Comparison of ENCODE assay signal across 2 cellular contexts in genomic region chr1:78003070-78003751, GRCh38.
TF ChIP-seq lines count a peak whose summit lies in the region.

No MANE protein-coding gene starts in this region.

TF ChIP-seq in HepG2, 621 proteins besides CTCF, POLR2A, EP300 and RAD21:
- no peak for TF ChIP-seq ZSCAN9 (CRISPR knock-in tag; IDR thresholded peaks at IDR 0.05; ENCODE audit: borderline replicate concordance)
- TF ChIP-seq MED13 (CRISPR knock-in tag; IDR thresholded peaks at IDR 0.05) = no peak
- TF ChIP-seq SOX13 (IDR thresholded peaks at IDR 0.05) = no peak
- TF ChIP-seq SOX13 (CRISPR knock-in tag; conservative IDR thresholded peaks at IDR 0.05 in 1 of 2, IDR thresholded peaks at IDR 0.05 in 1 of 2) = no peak
- no peak for TF ChIP-seq ZNF350 (CRISPR knock-in tag; IDR thresholded peaks at IDR 0.05; ENCODE audit: borderline replicate concordance, low read depth)
- TF ChIP-seq NRL (CRISPR knock-in tag; IDR thresholded peaks at IDR 0.05; ENCODE audit: borderline replicate concordance) = no peak
- TF ChIP-seq GATAD1 (CRISPR knock-in tag; IDR thresholded peaks at IDR 0.05) = no peak
- no peak for TF ChIP-seq ZMAT3 (CRISPR knock-in tag; conservative IDR thresholded peaks at IDR 0.05)
- no peak for TF ChIP-seq ZUFSP (CRISPR knock-in tag; IDR thresholded peaks at IDR 0.05; ENCODE audit: borderline replicate concordance)
- TF ChIP-seq MAFK (conservative IDR thresholded peaks at IDR 0.05 in 1 of 2, IDR thresholded peaks at IDR 0.05 in 1 of 2; ENCODE audit: low read length in 2 of 2) = peak; percentile 99
- TF ChIP-seq KLF9 (CRISPR knock-in tag; IDR thresholded peaks at IDR 0.05; ENCODE audit: low read depth) = no peak
- no peak for TF ChIP-seq ZFP91 (CRISPR knock-in tag; IDR thresholded peaks at IDR 0.05; ENCODE audit: borderline replicate concordance)
- TF ChIP-seq NFE2 (CRISPR knock-in tag; IDR thresholded peaks at IDR 0.05) = peak; percentile 22; the same call in 1 of the 2 replicates
- TF ChIP-seq CSRNP1 (CRISPR knock-in tag; IDR thresholded peaks at IDR 0.05) = no peak
- TF ChIP-seq NFE2L2 (IDR thresholded peaks at IDR 0.05; ENCODE audit: low read length) = peak; percentile 91
- peak; percentile 99 for TF ChIP-seq MAFF (IDR thresholded peaks at IDR 0.05; ENCODE audit: low read depth, low read length)
- TF ChIP-seq ELF4 (CRISPR knock-in tag; IDR thresholded peaks at IDR 0.05; ENCODE audit: borderline replicate concordance) = no peak
- TF ChIP-seq ZNF33B (CRISPR knock-in tag; IDR thresholded peaks at IDR 0.05) = no peak

TF ChIP-seq in HEK293T, 16 proteins besides CTCF, POLR2A, EP300 and RAD21:
- TF ChIP-seq NFRKB (IDR thresholded peaks at IDR 0.05) (no peak), LEF1 (IDR thresholded peaks at IDR 0.05; ENCODE audit: borderline replicate concordance) (no peak)
